In genomic region chr22:27597703-27598444, GRCh38 we compare ENCODE assay signal across 11 cellular contexts.
DNase-seq lines count a peak whose midpoint lies in the region; TF ChIP-seq lines count a peak whose summit lies in the region.
"Had no signal": no experiment of that assay in that cellular context is flagged by ENCODE, and none has a peak within 500 bp of the region (broad histone marks: within the 10 kb centered on the region; RNA-seq: fewer than 3 reads in every experiment).

No MANE protein-coding gene starts in this region.

- TF ChIP-seq POLR2A in uterus (IDR thresholded peaks at IDR 0.05), result no peak
- no peak for TF ChIP-seq POLR2A in tibial nerve (IDR thresholded peaks at IDR 0.05)
- no peak for TF ChIP-seq POLR2A in ovary (IDR thresholded peaks at IDR 0.05)

- H3K27me3 ChIP-seq in MG63 (no peaks in the 10 kb centered on the region), osteoblast (ENCODE audit: insufficient read depth, low read length) (peaks cover 6% of the 10 kb centered on the region), uterus (no peaks in the 10 kb centered on the region), tibial nerve (no peaks in the 10 kb centered on the region), ovary (no peaks in the 10 kb centered on the region)

- H3K4me3 ChIP-seq in MG63 (no peak overlapping the region), choroid plexus epithelial cell (ENCODE audit: low read depth, low read length) (no peak overlapping the region), osteoblast (ENCODE audit: insufficient read depth, low read length) (no peak overlapping the region), uterus (no peak overlapping the region), tibial nerve (no peak overlapping the region), ovary (no peak overlapping the region)

- H3K4me1 ChIP-seq in osteoblast (ENCODE audit: insufficient read depth, low read length) (no peaks in the 10 kb centered on the region), uterus (no peaks in the 10 kb centered on the region), tibial nerve (no peaks in the 10 kb centered on the region), ovary (ENCODE audit: insufficient read depth) (no peaks in the 10 kb centered on the region)

- intact Hi-C loops in uterus (cut with DNase I; ENCODE audit: low total_unique reads), result no loop called here
- intact Hi-C loops in ovary (cut with DNase I), result no loop called here

- DNase-seq in NCI-H1436 (lab: John Stamatoyannopoulos, UW), result peak; percentile 11
- DNase-seq in NCI-H1436 treated with DMSO at 0.1 percent for 48 hours (lab: John Stamatoyannopoulos, UW), result no peak
- peak; percentile 49 for DNase-seq in MG63
- peak; percentile 21 for DNase-seq in choroid plexus epithelial cell (ENCODE audit: low read depth)
- no peak for DNase-seq in osteoblast (ENCODE audit: insufficient read length, low spot score, missing footprints)
- DNase-seq in uterus, result no peak
- DNase-seq in tibial nerve (ENCODE audit: low spot score in 2 of 2), result no peak
- DNase-seq in ovary, result no peak
- DNase-seq: activated naive CD8-positive, alpha-beta T cell treated with anti-CD3 and anti-CD28 coated beads, Interleukin-2, amount 50 U/mL, for 24 hours; NCI-H1417; stimulated activated CD4-positive, alpha-beta T cell treated with anti-CD3 and anti-CD28 coated beads, Interleukin-4, amount 100 ng/mL, for 4 hours had no signal

- H4K20me1 ChIP-seq in osteoblast (ENCODE audit: insufficient read depth, low read length), result no peaks in the 10 kb centered on the region

- TF ChIP-seq CTCF in choroid plexus epithelial cell (conservative IDR thresholded peaks at IDR 0.05; ENCODE audit: low read depth, low read length) (no peak), osteoblast (IDR thresholded peaks at IDR 0.05; ENCODE audit: extremely low read depth, low read depth, low read length) (peak; percentile 5), uterus (IDR thresholded peaks at IDR 0.05) (no peak), tibial nerve (IDR thresholded peaks at IDR 0.05) (no peak), ovary (IDR thresholded peaks at IDR 0.05) (no peak)

- no peak overlapping the region for H2AFZ ChIP-seq in osteoblast (ENCODE audit: low read length)

- no peaks in the 10 kb centered on the region for H3K9me3 ChIP-seq in MG63
- H3K9me3 ChIP-seq in osteoblast (ENCODE audit: low read depth, low read length), result no peaks in the 10 kb centered on the region
- H3K9me3 ChIP-seq in uterus, result no peaks in the 10 kb centered on the region
- H3K9me3 ChIP-seq in tibial nerve, result no peaks in the 10 kb centered on the region
- H3K9me3 ChIP-seq in ovary, result no peaks in the 10 kb centered on the region

- H3K79me2 ChIP-seq in osteoblast (ENCODE audit: insufficient read depth, low read length), result no peaks in the 10 kb centered on the region

- WGBS in tibial nerve, 2 donors, result 69 to 73% methylated on average over 1 of the region's 1 CpG
- 83 to 84% (median 83%) methylated on average over 1 of the region's 1 CpG for WGBS in ovary, 3 donors

- H3K27ac ChIP-seq in osteoblast (ENCODE audit: low read depth, low read length) (no peak overlapping the region), uterus (no peak overlapping the region), tibial nerve (no peak overlapping the region), ovary (no peak overlapping the region)

- H3K36me3 ChIP-seq in MG63 (no peaks in the 10 kb centered on the region), osteoblast (ENCODE audit: insufficient read depth, low read length) (no peaks in the 10 kb centered on the region), uterus (no peaks in the 10 kb centered on the region), tibial nerve (no peaks in the 10 kb centered on the region), ovary (no peaks in the 10 kb centered on the region)

- TF ChIP-seq EP300 in tibial nerve (IDR thresholded peaks at IDR 0.05), result no peak
- no peak for TF ChIP-seq EP300 in ovary (IDR thresholded peaks at IDR 0.05)

- H3K4me2 ChIP-seq in osteoblast (ENCODE audit: insufficient read depth, low read length), result no peak overlapping the region

Comparison
In these comparisons a context has a peak if more than half of its experiments do, and no peak if none do; other contexts are left out.
1. DNase-seq: peak in NCI-H1436 (single experiment), MG63 (single experiment) and choroid plexus epithelial cell (single experiment); none in NCI-H1436 treated with DMSO at 0.1 percent for 48 hours (single experiment), osteoblast (single experiment), uterus (0 of 2), tibial nerve (0 of 2) and ovary (0 of 5).